In genomic region chr6:52415333-52415732, GRCh38 we compare ENCODE assay signal across 36 cellular contexts. TPM values are rescaled to one million over a fixed set of nuclear protein-coding genes. Genes with fewer than 3 reads are reported as not detected.
DNase-seq lines count a peak whose midpoint lies in the region; ATAC-seq, FAIRE-seq and TF ChIP-seq lines count a peak whose summit lies in the region.
"Had no signal": no experiment of that assay in that cellular context is flagged by ENCODE, and none has a peak within 500 bp of the region (broad histone marks: within the 10 kb centered on the region; RNA-seq: fewer than 3 reads in every experiment).

No MANE protein-coding gene starts in this region.

- H3K9ac ChIP-seq in OCI-LY3 (ENCODE audit: low read length): no peak overlapping the region

- DNase-seq in GM19239 (ENCODE audit: insufficient read length, low spot score) (no peak), chondrocyte (ENCODE audit: low spot score) (no peak), NCI-H345 (lab: John Stamatoyannopoulos, UW) (no peak)
- DNase-seq: activated CD4-positive, alpha-beta T cell treated with anti-CD3 and anti-CD28 coated beads, Interleukin-2, amount 50 U/mL, for 4 hours; activated gamma-delta T cell treated with Interleukin-2 at 50 U/mL for 16 hours; activated T-cell treated with anti-CD3 and anti-CD28 coated beads for 4 hours; amygdala; colonic mucosa; gastrocnemius medialis; H7; hippocampal formation; immature natural killer cell; MG63; NCI-H1417 treated with DMSO at 0.1 percent for 48 hours; NCI-H2107; NCI-H446 treated with DMSO at 0.1 percent for 48 hours; NK-92 treated with Interleukin-12 subunit alpha and Interleukin-12 subunit beta, amount 100 ng/mL, for 24 hours; pancreas; stimulated activated CD4-positive, alpha-beta T cell treated with anti-CD3 and anti-CD28 coated beads, Interleukin-4, amount 100 ng/mL, for 24 hours; stimulated activated naive B cell treated with anti-CD40 and anti-IgM and Interleukin-4, amounts not matched to agents 10 μg/mL and 1 μg/mL and 100 μg/mL, for 72 hours; T1000; testis; uterus had no signal

- ATAC-seq in HG02973 (IDR thresholded peaks at IDR 0.05; ENCODE audit: unreplicated experiment) (no peak), HG03342 (IDR thresholded peaks at IDR 0.05; ENCODE audit: unreplicated experiment) (no peak)
- ATAC-seq: gastrocnemius medialis; left lobe of liver; pancreas; stimulated activated naive B cell treated with anti-CD40 and anti-IgM and Interleukin-4, amounts not matched to agents 10 μg/mL and 1 μg/mL and 100 μg/mL, for 72 hours; WTC11 had no signal

- peak overlapping the region; percentile 8 for H3K27ac Mint-ChIP-seq in chondrocyte (ENCODE audit: unreplicated experiment)
- H3K27ac Mint-ChIP-seq: CD14-positive monocyte; immature natural killer cell; mesothelial cell of epicardium; nephron; stimulated activated naive B cell treated with anti-CD40 and anti-IgM and Interleukin-4, amounts not matched to agents 10 μg/mL and 1 μg/mL and 100 μg/mL, for 72 hours; WTC11 had no signal

- H3K27ac ChIP-seq in ACC112 (ENCODE audit: low read depth, low read length): peak overlapping the region; percentile 83; the same call in 1 of the 2 replicates
- H3K27ac ChIP-seq in OCI-LY3 (ENCODE audit: low read length): no peak overlapping the region
- H3K27ac ChIP-seq: breast epithelium, colonic mucosa, esophagus muscularis mucosa, gastrocnemius medialis, pancreas, right atrium auricular region, SJSA1, testis, uterus had no signal

- TF ChIP-seq CTCF in OCI-LY3 (IDR thresholded peaks at IDR 0.05; ENCODE audit: low read depth, low read length) (no peak), chondrocyte (IDR thresholded peaks at IDR 0.05) (no peak)

- H3K4me1 ChIP-seq in ACC112 (ENCODE audit: control insufficient read depth, insufficient read depth, low read length, unreplicated experiment) (peaks cover 44% of the 10 kb centered on the region), OCI-LY3 (ENCODE audit: low read length) (peaks cover 35% of the 10 kb centered on the region)
- H3K4me1 ChIP-seq: breast epithelium, testis, uterus had no signal

- no peak overlapping the region for H3K4me3 Mint-ChIP-seq in chondrocyte (ENCODE audit: unreplicated experiment)
- H3K4me3 Mint-ChIP-seq: CD14-positive monocyte; immature natural killer cell; mesothelial cell of epicardium; nephron; stimulated activated naive B cell treated with anti-CD40 and anti-IgM and Interleukin-4, amounts not matched to agents 10 μg/mL and 1 μg/mL and 100 μg/mL, for 72 hours; WTC11 had no signal

- peaks cover 55% of the 10 kb centered on the region for H3K4me1 Mint-ChIP-seq in chondrocyte (ENCODE audit: low read depth)

- no peaks in the 10 kb centered on the region for H3K9me3 Mint-ChIP-seq in chondrocyte (ENCODE audit: low read depth)
- H3K9me3 Mint-ChIP-seq: mesothelial cell of epicardium; nephron; stimulated activated naive B cell treated with anti-CD40 and anti-IgM and Interleukin-4, amounts not matched to agents 10 μg/mL and 1 μg/mL and 100 μg/mL, for 72 hours; WTC11 had no signal

- H4K20me1 ChIP-seq in OCI-LY3 (ENCODE audit: insufficient read depth, low read length): no peaks in the 10 kb centered on the region

- peak; percentile 55 for FAIRE-seq in GM19239 (lab: Jason Lieb, UNC)
- FAIRE-seq: pancreas had no signal

- H2AFZ ChIP-seq in ACC112 (ENCODE audit: low read length, unreplicated experiment): peak overlapping the region; percentile 43
- no peak overlapping the region for H2AFZ ChIP-seq in OCI-LY3 (ENCODE audit: low read depth, low read length)

- H3K79me2 ChIP-seq in ACC112 (ENCODE audit: control insufficient read depth, insufficient read depth, low read length, unreplicated experiment) (peaks cover 13% of the 10 kb centered on the region), OCI-LY3 (ENCODE audit: low read length) (no peaks in the 10 kb centered on the region)

- no peaks in the 10 kb centered on the region for H3K27me3 Mint-ChIP-seq in chondrocyte (ENCODE audit: low read depth)

- no peaks in the 10 kb centered on the region for H3K36me3 ChIP-seq in ACC112 (ENCODE audit: insufficient read depth, low read length)
- H3K36me3 ChIP-seq in OCI-LY3 (replicated peaks; ENCODE audit: low read depth, low read length): no peaks in the 10 kb centered on the region
- H3K36me3 ChIP-seq: breast epithelium, colonic mucosa, esophagus muscularis mucosa, gastrocnemius medialis, MG63, pancreas, right atrium auricular region, SJSA1, uterus had no signal

- H3K4me2 ChIP-seq in OCI-LY3 (ENCODE audit: low read length): peak overlapping the region; percentile 55

- no peaks in the 10 kb centered on the region for H3K9me3 ChIP-seq in OCI-LY3 (ENCODE audit: insufficient read depth, low read length)
- H3K9me3 ChIP-seq: breast epithelium, colonic mucosa, esophagus muscularis mucosa, gastrocnemius medialis, MG63, pancreas, right atrium auricular region, SJSA1, testis, uterus had no signal

- H3K27me3 ChIP-seq in ACC112 (ENCODE audit: insufficient read depth, low read length) (no peaks in the 10 kb centered on the region), OCI-LY3 (ENCODE audit: low read depth, low read length) (0 out of 2 replicates have a peak, but pooled peaks cover 5% of the 10 kb centered on the region)
- H3K27me3 ChIP-seq: breast epithelium, colonic mucosa, gastrocnemius medialis, MG63, pancreas, right atrium auricular region, SJSA1, testis, uterus had no signal

- H3K4me3 ChIP-seq in ACC112 (ENCODE audit: low read depth, low read length): peak overlapping the region; percentile 6
- H3K4me3 ChIP-seq in OCI-LY3 (ENCODE audit: low read length): peak overlapping the region; percentile 13
- H3K4me3 ChIP-seq: breast epithelium, colonic mucosa, esophagus muscularis mucosa, gastrocnemius medialis, MG63, pancreas, right atrium auricular region, SJSA1, testis, uterus had no signal

- H3K36me3 Mint-ChIP-seq in chondrocyte (ENCODE audit: low read depth): no peaks in the 10 kb centered on the region
- H3K36me3 Mint-ChIP-seq: immature natural killer cell; mesothelial cell of epicardium; stimulated activated naive B cell treated with anti-CD40 and anti-IgM and Interleukin-4, amounts not matched to agents 10 μg/mL and 1 μg/mL and 100 μg/mL, for 72 hours; WTC11 had no signal

RNA-seq across cellular contexts. Expression of gene EFHC1, which starts 4.8 kb away (rescaled TPM):
- 9.6 to 18.7 TPM (median 11.3 TPM) in 3 replicates for total RNA-seq in chondrocyte

RNA-seq across cellular contexts. Expression of gene PAQR8, which starts 53.4 kb away (rescaled TPM):
- total RNA-seq in chondrocyte: 3.6 to 4.4 TPM (median 3.6 TPM) in 3 replicates
